In genomic region chr22:20697481-20698113, GRCh38 we compare ENCODE assay signal across 8 cellular contexts.
DNase-seq lines count a peak whose midpoint lies in the region; ATAC-seq and TF ChIP-seq lines count a peak whose summit lies in the region.
"Not testable (repeated sequence)": the region's sequence is repeated elsewhere in the genome, so short reads cannot be mapped to it uniquely, and the experiment has no call there.

No MANE protein-coding gene starts in this region.

- H3K27me3 ChIP-seq in CD4-positive, CD25-positive, alpha-beta regulatory T cell (ENCODE audit: control insufficient read depth, insufficient read depth, low read length); gastroesophageal sphincter; naive thymus-derived CD4-positive, alpha-beta T cell (ENCODE audit: control insufficient read depth in 2 of 2, insufficient read depth in 2 of 2, low read length in 2 of 2): not testable (repeated sequence)

- not testable (repeated sequence) for H3K4me3 ChIP-seq in CD4-positive, CD25-positive, alpha-beta regulatory T cell (ENCODE audit: low read depth, low read length); HEK293 (ENCODE audit: low read depth, low read length); gastroesophageal sphincter; naive thymus-derived CD4-positive, alpha-beta T cell (ENCODE audit: low read length)

- peak overlapping the region in 3 of 4 donors; percentile 5 to 87 (median 86) for H3K4me3 Mint-ChIP-seq in CD4-positive, CD25-positive, alpha-beta regulatory T cell
- peak overlapping the region in 4 of 10 donors; percentile 6 to 41 (median 16) for H3K4me3 Mint-ChIP-seq in naive thymus-derived CD4-positive, alpha-beta T cell

- not testable (repeated sequence) for H3K27ac ChIP-seq in CD4-positive, CD25-positive, alpha-beta regulatory T cell (ENCODE audit: insufficient read depth, low read length, poor library complexity, severe bottlenecking); HEK293 (ENCODE audit: extremely low read depth, low read depth, low read length)
- H3K27ac ChIP-seq in gastroesophageal sphincter: peak overlapping the region in 1 of 4 donors; percentile 75
- peak overlapping the region; percentile 2 for H3K27ac ChIP-seq in naive thymus-derived CD4-positive, alpha-beta T cell (ENCODE audit: low read depth, low read length)

- DNase-seq in CD4-positive, CD25-positive, alpha-beta regulatory T cell: peak; percentile 73 to 88 (median 86)
- peak; percentile 1 for DNase-seq in NCI-H446 treated with DMSO at 0.1 percent for 48 hours (lab: John Stamatoyannopoulos, UW)
- peak; percentile 45 for DNase-seq in UCSD-AML1 (lab: John Stamatoyannopoulos, UW; ENCODE audit: unreplicated experiment)
- DNase-seq in amniotic stem cell (lab: John Stamatoyannopoulos, UW): peak; percentile 78
- peak; percentile 37 to 91 (median 79) for DNase-seq in naive thymus-derived CD4-positive, alpha-beta T cell
- DNase-seq in stimulated activated CD4-positive, alpha-beta T cell treated with anti-CD3 and anti-CD28 coated beads, TNF-alpha, amount 100 ng/mL, for 4 hours (ENCODE audit: low read depth in 3 of 3): peak; percentile 29 to 55 (median 55)

- not testable (repeated sequence) for H3K27me3 Mint-ChIP-seq in CD4-positive, CD25-positive, alpha-beta regulatory T cell; naive thymus-derived CD4-positive, alpha-beta T cell

- H3K4me1 ChIP-seq in CD4-positive, CD25-positive, alpha-beta regulatory T cell (ENCODE audit: control insufficient read depth, insufficient read depth, low read length, poor library complexity, severe bottlenecking): peaks cover 14% of the 10 kb centered on the region
- not testable (repeated sequence) for H3K4me1 ChIP-seq in HEK293 (ENCODE audit: control insufficient read depth, insufficient read depth, low read length); gastroesophageal sphincter; naive thymus-derived CD4-positive, alpha-beta T cell (ENCODE audit: control insufficient read depth in 2 of 2, insufficient read depth in 2 of 2, low read length in 2 of 2)

- CTCF ChIA-PET in HEK293 (lab: Yijun Ruan, JAX): interaction anchor here (0.7 kb wide), 1 partner anchor 25 kb away, joined by 6 read pairs; no protein-coding TSS in a partner anchor
- CTCF ChIA-PET in naive thymus-derived CD4-positive, alpha-beta T cell (lab: Charles Lee): not testable (repeated sequence)

- POLR2A ChIA-PET in HEK293 (lab: Yijun Ruan, JAX); naive thymus-derived CD4-positive, alpha-beta T cell (lab: Charles Lee): not testable (repeated sequence)

- H3K27ac Mint-ChIP-seq in CD4-positive, CD25-positive, alpha-beta regulatory T cell: peak overlapping the region in 2 of 3 donors; percentile 62 to 84
- H3K27ac Mint-ChIP-seq in naive thymus-derived CD4-positive, alpha-beta T cell: peak overlapping the region in 7 of 9 donors; percentile 43 to 85 (median 50)

- 0 to 3% methylated on average over 5 to 6 of the region's 17 CpGs for WGBS in gastroesophageal sphincter (ENCODE audit: low coverage in 1 of 2), 2 donors

- not testable (repeated sequence) for H3K36me3 ChIP-seq in CD4-positive, CD25-positive, alpha-beta regulatory T cell (ENCODE audit: control insufficient read depth, insufficient read depth, low read length); HEK293 (ENCODE audit: control insufficient read depth in 2 of 2, insufficient read depth in 1 of 2, low read length in 2 of 2); gastroesophageal sphincter; naive thymus-derived CD4-positive, alpha-beta T cell (ENCODE audit: control insufficient read depth in 2 of 3, insufficient read depth in 3 of 3, low read length in 3 of 3)

- not testable (repeated sequence) for TF ChIP-seq EP300 in gastroesophageal sphincter (IDR thresholded peaks at IDR 0.05)

- H3K4me1 Mint-ChIP-seq in CD4-positive, CD25-positive, alpha-beta regulatory T cell: peaks cover 0 to 20% (median 9%) of the 10 kb centered on the region in 4 donors
- peaks cover 5 to 26% (median 12%) of the 10 kb centered on the region in 7 donors for H3K4me1 Mint-ChIP-seq in naive thymus-derived CD4-positive, alpha-beta T cell

- ATAC-seq in CD4-positive, CD25-positive, alpha-beta regulatory T cell (ENCODE audit: low read depth in 2 of 2): peak; percentile 42 to 44
- ATAC-seq in gastroesophageal sphincter: peak; percentile 80
- ATAC-seq in naive thymus-derived CD4-positive, alpha-beta T cell: peak; percentile 62

- H3K36me3 Mint-ChIP-seq in CD4-positive, CD25-positive, alpha-beta regulatory T cell; naive thymus-derived CD4-positive, alpha-beta T cell: not testable (repeated sequence)

- not testable (repeated sequence) for H3K9me3 ChIP-seq in CD4-positive, CD25-positive, alpha-beta regulatory T cell (ENCODE audit: control insufficient read depth in 2 of 2, low read length in 2 of 2); HEK293 (ENCODE audit: control insufficient read depth, insufficient read depth, low read depth, low read length); gastroesophageal sphincter; naive thymus-derived CD4-positive, alpha-beta T cell (ENCODE audit: control insufficient read depth in 2 of 3, low read length in 3 of 3)

- peak; percentile 72 for TF ChIP-seq CTCF in HEK293 (tag by site-specific recombination; IDR thresholded peaks at IDR 0.05)
- TF ChIP-seq CTCF in gastroesophageal sphincter (IDR thresholded peaks at IDR 0.05): peak in 3 of 4 experiments; percentile 45 to 91 (median 57)

- not testable (repeated sequence) for H3K9me3 Mint-ChIP-seq in CD4-positive, CD25-positive, alpha-beta regulatory T cell; naive thymus-derived CD4-positive, alpha-beta T cell

- TF ChIP-seq POLR2A in gastroesophageal sphincter (IDR thresholded peaks at IDR 0.05): not testable (repeated sequence)

- intact Hi-C loops in naive thymus-derived CD4-positive, alpha-beta T cell (cut with micrococcal nuclease): loop anchor here in 1 of 2 donors (1.0 kb wide), 1 partner anchor 133 kb away; no protein-coding TSS in a partner anchor

TF ChIP-seq in HEK293, 187 proteins besides CTCF, POLR2A, EP300 and RAD21:
- peak; percentile 24; the same call in 1 of the 2 replicates for TF ChIP-seq ZBTB17 (tag by site-specific recombination; IDR thresholded peaks at IDR 0.05)
- peak; percentile 52; the same call in 1 of the 2 replicates for TF ChIP-seq ZNF660 (tag by site-specific recombination; IDR thresholded peaks at IDR 0.05)
- TF ChIP-seq EGR2 (tag by site-specific recombination; IDR thresholded peaks at IDR 0.05; ENCODE audit: low read depth): 0 out of 2 replicates have a peak, but pooled peaks have one; percentile 31
- TF ChIP-seq GLIS1 (tag by site-specific recombination; IDR thresholded peaks at IDR 0.05): peak; percentile 21; the same call in 1 of the 2 replicates
- peak; percentile 20; the same call in 1 of the 2 replicates for TF ChIP-seq ZFHX2 (tag by site-specific recombination; conservative IDR thresholded peaks at IDR 0.05)
- peak; percentile 21; the same call in 1 of the 2 replicates for TF ChIP-seq ZNF335 (tag by site-specific recombination; conservative IDR thresholded peaks at IDR 0.05)
- 0 out of 2 replicates have a peak, but pooled peaks have one; percentile 28 for TF ChIP-seq PATZ1 (tag by site-specific recombination; IDR thresholded peaks at IDR 0.05)
- peak; percentile 92 for TF ChIP-seq ZNF654 (tag by site-specific recombination; IDR thresholded peaks at IDR 0.05; ENCODE audit: low read depth)
TF ChIP-seq in HEK293: peak in this region for 8; not testable (repeated sequence) for 179.

Comparison
In these comparisons a context has a peak if more than half of its experiments do, and no peak if none do; other contexts are left out.
1. DNase-seq: peak in every context shown above with its lines; median percentile 86 in CD4-positive, CD25-positive, alpha-beta regulatory T cell; 79 in naive thymus-derived CD4-positive, alpha-beta T cell; 78 in amniotic stem cell; 55 in stimulated activated CD4-positive, alpha-beta T cell treated with anti-CD3 and anti-CD28 coated beads, TNF-alpha, amount 100 ng/mL, for 4 hours; 45 in UCSD-AML1; 1 in NCI-H446 treated with DMSO at 0.1 percent for 48 hours.